Comparison of ENCODE assay signal across 1 cellular context in genomic region chr12:121797937-121798801, GRCh38.
TF ChIP-seq lines count a peak whose summit lies in the region.

No MANE protein-coding gene starts in this region.

TF ChIP-seq in K562, 482 proteins besides CTCF, POLR2A, EP300 and RAD21 (continued from another document and continues in another):
- TF ChIP-seq HDAC8 (tag; IDR thresholded peaks at IDR 0.05), result no peak
- no peak for TF ChIP-seq ZSCAN29 (IDR thresholded peaks at IDR 0.05)
- TF ChIP-seq SP2 (IDR thresholded peaks at IDR 0.05; ENCODE audit: extremely low read depth, low read depth, low read length, poor library complexity, severe bottlenecking), result no peak
- no peak for TF ChIP-seq CREBBP (IDR thresholded peaks at IDR 0.05; ENCODE audit: low read depth, low read length)
- TF ChIP-seq ZEB2 (IDR thresholded peaks at IDR 0.05), result no peak
- TF ChIP-seq KLF1 (tag; IDR thresholded peaks at IDR 0.05), result no peak
- TF ChIP-seq ZNF830 (CRISPR knock-in tag; IDR thresholded peaks at IDR 0.05), result no peak
- no peak for TF ChIP-seq ZZZ3 (IDR thresholded peaks at IDR 0.05)
- no peak for TF ChIP-seq ZNF277 (CRISPR knock-in tag; IDR thresholded peaks at IDR 0.05; ENCODE audit: borderline replicate concordance)
- TF ChIP-seq ELF2 (CRISPR knock-in tag; IDR thresholded peaks at IDR 0.05), result no peak
- TF ChIP-seq RREB1 (CRISPR knock-in tag; IDR thresholded peaks at IDR 0.05), result no peak
- TF ChIP-seq YBX1 (IDR thresholded peaks at IDR 0.05), result no peak
- TF ChIP-seq KDM4B (IDR thresholded peaks at IDR 0.05; ENCODE audit: borderline replicate concordance in 2 of 2, low read depth in 1 of 2), result 0 out of 4 replicates have a peak, but pooled peaks of 1 of the 2 experiments have one; percentile 31
- TF ChIP-seq SREBF1 (IDR thresholded peaks at IDR 0.05; ENCODE audit: borderline replicate concordance, low read depth, low read length), result no peak
- TF ChIP-seq PHF21A (IDR thresholded peaks at IDR 0.05; ENCODE audit: borderline replicate concordance, low read depth), result 0 out of 2 replicates have a peak, but pooled peaks have one; percentile 13
- TF ChIP-seq ARID4B (CRISPR knock-in tag; IDR thresholded peaks at IDR 0.05), result no peak
- peak; percentile 14; the same call in 1 of the 2 replicates for TF ChIP-seq SOX6 (IDR thresholded peaks at IDR 0.05)
- no peak for TF ChIP-seq ELK1 (CRISPR knock-in tag; IDR thresholded peaks at IDR 0.05)
- no peak for TF ChIP-seq THRA (IDR thresholded peaks at IDR 0.05)
- TF ChIP-seq ETV1 (tag; conservative IDR thresholded peaks at IDR 0.05; ENCODE audit: low read depth), result no peak
- 0 out of 4 replicates have a peak, but pooled peaks of 1 of the 2 experiments have one; percentile 9 for TF ChIP-seq TEAD1 (CRISPR knock-in tag; IDR thresholded peaks at IDR 0.05)
- TF ChIP-seq ZBTB8A (IDR thresholded peaks at IDR 0.05; ENCODE audit: partially characterized antibody), result no peak
- no peak for TF ChIP-seq E2F4 (CRISPR knock-in tag; IDR thresholded peaks at IDR 0.05; ENCODE audit: low read depth)
- TF ChIP-seq TAF1 (IDR thresholded peaks at IDR 0.05; ENCODE audit: control insufficient read depth, extremely low read depth, insufficient read depth, low read length, severe bottlenecking), result peak; percentile 46
- TF ChIP-seq SMAD4 (CRISPR knock-in tag; conservative IDR thresholded peaks at IDR 0.05), result peak; percentile 22; the same call in 1 of the 2 replicates
- no peak for TF ChIP-seq MCM5 (IDR thresholded peaks at IDR 0.05; ENCODE audit: low read depth)
- no peak for TF ChIP-seq ZBTB49 (CRISPR knock-in tag; IDR thresholded peaks at IDR 0.05; ENCODE audit: borderline replicate concordance)
- no peak for TF ChIP-seq HMGN3 (IDR thresholded peaks at IDR 0.05; ENCODE audit: borderline replicate concordance, extremely low read depth, insufficient read length, low read depth, low read length)
- TF ChIP-seq UBTF (IDR thresholded peaks at IDR 0.05; ENCODE audit: borderline replicate concordance in 1 of 2, low read depth in 2 of 2, low read length in 2 of 2), result no peak
- no peak for TF ChIP-seq GABPA (tag; conservative IDR thresholded peaks at IDR 0.05; ENCODE audit: low read depth)
- peak; percentile 65 for TF ChIP-seq NR2C1 (IDR thresholded peaks at IDR 0.05)
- peak; percentile 60 for TF ChIP-seq NR2C1 (tag; IDR thresholded peaks at IDR 0.05)
- TF ChIP-seq SMC3 (conservative IDR thresholded peaks at IDR 0.05; ENCODE audit: insufficient read depth, low read depth, low read length), result no peak
- peak; percentile 70; the same call in 1 of the 2 replicates for TF ChIP-seq BHLHE40 (IDR thresholded peaks at IDR 0.05; ENCODE audit: low read length)
- 0 out of 4 replicates have a peak, but pooled peaks of 1 of the 2 experiments have one; percentile 38 for TF ChIP-seq MAZ (CRISPR knock-in tag; conservative IDR thresholded peaks at IDR 0.05 in 1 of 2, IDR thresholded peaks at IDR 0.05 in 1 of 2)
- no peak; a peak in 1 of 4 replicates for TF ChIP-seq SRF (CRISPR knock-in tag; IDR thresholded peaks at IDR 0.05)
- TF ChIP-seq HNRNPLL (IDR thresholded peaks at IDR 0.05; ENCODE audit: low read depth, low read length, poor library complexity, severe bottlenecking), result no peak
- TF ChIP-seq TAF7 (tag; IDR thresholded peaks at IDR 0.05), result no peak
- TF ChIP-seq IRF9 (tag; IDR thresholded peaks at IDR 0.05), result no peak
- TF ChIP-seq NCOR1 (IDR thresholded peaks at IDR 0.05), result peak; percentile 18; the same call in 1 of the 2 replicates
